Comparison of ENCODE assay signal across 13 cellular contexts in the genomic region with DNA sequence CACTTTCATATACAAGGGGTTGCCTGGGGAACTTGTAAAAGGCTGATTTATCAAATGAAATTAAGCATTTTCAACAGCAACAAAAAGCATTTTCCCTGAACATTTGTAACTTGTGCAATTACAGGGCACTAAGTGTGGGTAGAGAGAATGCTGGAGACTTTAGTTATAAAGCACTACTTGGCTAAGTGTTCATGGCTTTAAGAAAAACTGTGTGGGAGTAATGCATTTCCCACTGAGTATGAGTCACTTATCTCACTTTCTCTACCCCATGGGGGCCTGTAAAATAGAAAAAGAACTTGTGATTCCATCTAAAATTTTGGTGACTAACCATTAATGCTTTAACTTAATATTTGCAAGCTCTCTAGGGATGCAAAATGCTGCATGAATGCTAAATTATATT.
A peak's percentile ranks its signal among the peaks of the same experiment; 100 is the strongest.
DNase-seq lines count a peak whose midpoint lies in the region; ATAC-seq lines count a peak whose summit lies in the region.
"Had no signal": no experiment of that assay in that cellular context is flagged by ENCODE, and none has a peak within 500 bp of the region (broad histone marks: within the 10 kb centered on the region; RNA-seq: fewer than 3 reads in every experiment).

No MANE protein-coding gene starts in this region.

- ATAC-seq in GM21447 (IDR thresholded peaks at IDR 0.05; ENCODE audit: unreplicated experiment) (peak; percentile 48), left lobe of liver (no peak), HG02870 (IDR thresholded peaks at IDR 0.05; ENCODE audit: unreplicated experiment) (no peak)
- ATAC-seq: activated CD8-positive, alpha-beta memory T cell treated with anti-CD3 and anti-CD28 coated beads, Interleukin-2, amount 10 ng/mL, durations not matched to agents 7 days and 5 days; CD8-positive, alpha-beta T cell; HepG2 had no signal

- DNase-seq in GM03348 (ENCODE audit: low spot score) (peak; percentile 11), Kasumi-1 (lab: John Stamatoyannopoulos, UW) (peak; percentile 3 to 14), hepatic stellate cell (ENCODE audit: low spot score) (peak; percentile 2), NCI-H1105 treated with DMSO at 0.1 percent for 48 hours (lab: John Stamatoyannopoulos, UW) (no peak), SK-N-DZ (ENCODE audit: low spot score) (no peak), left lobe of liver (ENCODE audit: low spot score) (no peak)
- DNase-seq: activated CD8-positive, alpha-beta memory T cell treated with anti-CD3 and anti-CD28 coated beads, Interleukin-2, amount 10 ng/mL, durations not matched to agents 7 days and 5 days; CD8-positive, alpha-beta T cell; NCI-H526; T-helper 2 cell had no signal

Comparison
In these comparisons a context has a peak if more than half of its experiments do, and no peak if none do; other contexts are left out.
1. DNase-seq: peak in GM03348 (single experiment), Kasumi-1 (2 of 2) and hepatic stellate cell (single experiment); none in NCI-H1105 treated with DMSO at 0.1 percent for 48 hours (single experiment), SK-N-DZ (single experiment) and left lobe of liver (single experiment).